ENCODE assay signal across 1 cellular context in the genomic region with DNA sequence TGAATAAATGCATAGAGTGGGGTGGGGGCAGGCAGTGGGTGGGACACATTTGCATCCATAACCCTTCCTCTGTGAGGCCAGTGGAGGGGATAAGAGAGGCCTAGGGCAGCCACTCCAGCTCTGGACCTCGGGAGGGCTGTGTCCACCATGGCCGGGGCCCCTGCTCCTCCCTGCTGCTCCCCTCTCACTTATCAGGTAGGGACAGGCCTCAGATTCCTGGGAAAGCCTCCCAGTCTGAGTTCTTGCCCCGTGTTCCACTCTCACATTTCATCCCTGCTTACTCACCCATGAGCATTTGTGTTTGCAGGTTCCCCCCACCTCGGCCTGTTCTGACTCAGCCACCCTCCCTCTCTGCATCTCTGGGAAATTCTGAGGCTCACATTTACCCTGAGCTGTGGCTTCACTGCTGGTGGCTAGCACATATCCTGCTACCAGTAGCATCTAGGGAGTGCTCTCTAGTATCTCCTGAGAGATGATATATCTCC.
TF ChIP-seq lines count a peak whose summit lies in the region.

No MANE protein-coding gene starts in this region.

TF ChIP-seq in K562, 482 proteins besides CTCF, POLR2A, EP300 and RAD21 (continued from another document and continues in another):
- TF ChIP-seq TEAD4 (IDR thresholded peaks at IDR 0.05; ENCODE audit: low read length), result peak; percentile 40; the same call in 1 of the 2 replicates
- TF ChIP-seq TEAD4 (CRISPR knock-in tag; IDR thresholded peaks at IDR 0.05; ENCODE audit: borderline replicate concordance), result no peak
- TF ChIP-seq, protein P1, sequence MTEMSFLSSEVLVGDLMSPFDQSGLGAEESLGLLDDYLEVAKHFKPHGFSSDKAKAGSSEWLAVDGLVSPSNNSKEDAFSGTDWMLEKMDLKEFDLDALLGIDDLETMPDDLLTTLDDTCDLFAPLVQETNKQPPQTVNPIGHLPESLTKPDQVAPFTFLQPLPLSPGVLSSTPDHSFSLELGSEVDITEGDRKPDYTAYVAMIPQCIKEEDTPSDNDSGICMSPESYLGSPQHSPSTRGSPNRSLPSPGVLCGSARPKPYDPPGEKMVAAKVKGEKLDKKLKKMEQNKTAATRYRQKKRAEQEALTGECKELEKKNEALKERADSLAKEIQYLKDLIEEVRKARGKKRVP (CRISPR knock-in tag; IDR thresholded peaks at IDR 0.05), result peak; percentile 46; the same call in 1 of the 2 replicates
- TF ChIP-seq ARID4B (CRISPR knock-in tag; IDR thresholded peaks at IDR 0.05), result 0 out of 2 replicates have a peak, but pooled peaks have one; percentile 4
- TF ChIP-seq, protein P2, sequence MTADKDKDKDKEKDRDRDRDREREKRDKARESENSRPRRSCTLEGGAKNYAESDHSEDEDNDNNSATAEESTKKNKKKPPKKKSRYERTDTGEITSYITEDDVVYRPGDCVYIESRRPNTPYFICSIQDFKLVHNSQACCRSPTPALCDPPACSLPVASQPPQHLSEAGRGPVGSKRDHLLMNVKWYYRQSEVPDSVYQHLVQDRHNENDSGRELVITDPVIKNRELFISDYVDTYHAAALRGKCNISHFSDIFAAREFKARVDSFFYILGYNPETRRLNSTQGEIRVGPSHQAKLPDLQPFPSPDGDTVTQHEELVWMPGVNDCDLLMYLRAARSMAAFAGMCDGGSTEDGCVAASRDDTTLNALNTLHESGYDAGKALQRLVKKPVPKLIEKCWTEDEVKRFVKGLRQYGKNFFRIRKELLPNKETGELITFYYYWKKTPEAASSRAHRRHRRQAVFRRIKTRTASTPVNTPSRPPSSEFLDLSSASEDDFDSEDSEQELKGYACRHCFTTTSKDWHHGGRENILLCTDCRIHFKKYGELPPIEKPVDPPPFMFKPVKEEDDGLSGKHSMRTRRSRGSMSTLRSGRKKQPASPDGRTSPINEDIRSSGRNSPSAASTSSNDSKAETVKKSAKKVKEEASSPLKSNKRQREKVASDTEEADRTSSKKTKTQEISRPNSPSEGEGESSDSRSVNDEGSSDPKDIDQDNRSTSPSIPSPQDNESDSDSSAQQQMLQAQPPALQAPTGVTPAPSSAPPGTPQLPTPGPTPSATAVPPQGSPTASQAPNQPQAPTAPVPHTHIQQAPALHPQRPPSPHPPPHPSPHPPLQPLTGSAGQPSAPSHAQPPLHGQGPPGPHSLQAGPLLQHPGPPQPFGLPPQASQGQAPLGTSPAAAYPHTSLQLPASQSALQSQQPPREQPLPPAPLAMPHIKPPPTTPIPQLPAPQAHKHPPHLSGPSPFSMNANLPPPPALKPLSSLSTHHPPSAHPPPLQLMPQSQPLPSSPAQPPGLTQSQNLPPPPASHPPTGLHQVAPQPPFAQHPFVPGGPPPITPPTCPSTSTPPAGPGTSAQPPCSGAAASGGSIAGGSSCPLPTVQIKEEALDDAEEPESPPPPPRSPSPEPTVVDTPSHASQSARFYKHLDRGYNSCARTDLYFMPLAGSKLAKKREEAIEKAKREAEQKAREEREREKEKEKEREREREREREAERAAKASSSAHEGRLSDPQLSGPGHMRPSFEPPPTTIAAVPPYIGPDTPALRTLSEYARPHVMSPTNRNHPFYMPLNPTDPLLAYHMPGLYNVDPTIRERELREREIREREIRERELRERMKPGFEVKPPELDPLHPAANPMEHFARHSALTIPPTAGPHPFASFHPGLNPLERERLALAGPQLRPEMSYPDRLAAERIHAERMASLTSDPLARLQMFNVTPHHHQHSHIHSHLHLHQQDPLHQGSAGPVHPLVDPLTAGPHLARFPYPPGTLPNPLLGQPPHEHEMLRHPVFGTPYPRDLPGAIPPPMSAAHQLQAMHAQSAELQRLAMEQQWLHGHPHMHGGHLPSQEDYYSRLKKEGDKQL (CRISPR knock-in tag; IDR thresholded peaks at IDR 0.05; ENCODE audit: borderline replicate concordance), result 0 out of 2 replicates have a peak, but pooled peaks have one; percentile 18
- no peak for TF ChIP-seq SMC3 (conservative IDR thresholded peaks at IDR 0.05; ENCODE audit: insufficient read depth, low read depth, low read length)
- TF ChIP-seq, protein P3, sequence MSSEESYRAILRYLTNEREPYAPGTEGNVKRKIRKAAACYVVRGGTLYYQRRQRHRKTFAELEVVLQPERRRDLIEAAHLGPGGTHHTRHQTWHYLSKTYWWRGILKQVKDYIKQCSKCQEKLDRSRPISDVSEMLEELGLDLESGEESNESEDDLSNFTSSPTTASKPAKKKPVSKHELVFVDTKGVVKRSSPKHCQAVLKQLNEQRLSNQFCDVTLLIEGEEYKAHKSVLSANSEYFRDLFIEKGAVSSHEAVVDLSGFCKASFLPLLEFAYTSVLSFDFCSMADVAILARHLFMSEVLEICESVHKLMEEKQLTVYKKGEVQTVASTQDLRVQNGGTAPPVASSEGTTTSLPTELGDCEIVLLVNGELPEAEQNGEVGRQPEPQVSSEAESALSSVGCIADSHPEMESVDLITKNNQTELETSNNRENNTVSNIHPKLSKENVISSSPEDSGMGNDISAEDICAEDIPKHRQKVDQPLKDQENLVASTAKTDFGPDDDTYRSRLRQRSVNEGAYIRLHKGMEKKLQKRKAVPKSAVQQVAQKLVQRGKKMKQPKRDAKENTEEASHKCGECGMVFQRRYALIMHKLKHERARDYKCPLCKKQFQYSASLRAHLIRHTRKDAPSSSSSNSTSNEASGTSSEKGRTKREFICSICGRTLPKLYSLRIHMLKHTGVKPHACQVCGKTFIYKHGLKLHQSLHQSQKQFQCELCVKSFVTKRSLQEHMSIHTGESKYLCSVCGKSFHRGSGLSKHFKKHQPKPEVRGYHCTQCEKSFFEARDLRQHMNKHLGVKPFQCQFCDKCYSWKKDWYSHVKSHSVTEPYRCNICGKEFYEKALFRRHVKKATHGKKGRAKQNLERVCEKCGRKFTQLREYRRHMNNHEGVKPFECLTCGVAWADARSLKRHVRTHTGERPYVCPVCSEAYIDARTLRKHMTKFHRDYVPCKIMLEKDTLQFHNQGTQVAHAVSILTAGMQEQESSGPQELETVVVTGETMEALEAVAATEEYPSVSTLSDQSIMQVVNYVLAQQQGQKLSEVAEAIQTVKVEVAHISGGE (CRISPR knock-in tag; IDR thresholded peaks at IDR 0.05), result peak in 1 of 3 experiments; percentile 20; a peak in 1 of 6 replicates
- TF ChIP-seq ZBTB49 (CRISPR knock-in tag; IDR thresholded peaks at IDR 0.05; ENCODE audit: borderline replicate concordance), result peak; percentile 94
- 0 out of 4 replicates have a peak, but pooled peaks of 1 of the 2 experiments have one; percentile 0 for TF ChIP-seq KDM4B (IDR thresholded peaks at IDR 0.05; ENCODE audit: borderline replicate concordance in 2 of 2, low read depth in 1 of 2)
- TF ChIP-seq MTA2 (IDR thresholded peaks at IDR 0.05; ENCODE audit: low read depth), result no peak
- TF ChIP-seq MLX (CRISPR knock-in tag; conservative IDR thresholded peaks at IDR 0.05), result peak in 1 of 2 experiments; percentile 85; a peak in 1 of 4 replicates
- no peak for TF ChIP-seq NUFIP1 (IDR thresholded peaks at IDR 0.05; ENCODE audit: partially characterized antibody)
- no peak for TF ChIP-seq ZSCAN32 (CRISPR knock-in tag; IDR thresholded peaks at IDR 0.05)
- TF ChIP-seq NR2C2 (CRISPR knock-in tag; IDR thresholded peaks at IDR 0.05), result peak; percentile 79
- no peak for TF ChIP-seq NR2C2 (tag; IDR thresholded peaks at IDR 0.05)
- peak; percentile 4; the same call in 1 of the 2 replicates for TF ChIP-seq USF1 (CRISPR knock-in tag; IDR thresholded peaks at IDR 0.05)
- 0 out of 2 replicates have a peak, but pooled peaks have one; percentile 63 for TF ChIP-seq DMBX1 (CRISPR knock-in tag; IDR thresholded peaks at IDR 0.05; ENCODE audit: borderline replicate concordance)
- TF ChIP-seq XRCC5 (IDR thresholded peaks at IDR 0.05; ENCODE audit: low read depth, low read length), result 0 out of 2 replicates have a peak, but pooled peaks have one; percentile 19
- 0 out of 2 replicates have a peak, but pooled peaks have one; percentile 4 for TF ChIP-seq ETV1 (tag; conservative IDR thresholded peaks at IDR 0.05; ENCODE audit: low read depth)
- TF ChIP-seq MAX (CRISPR knock-in tag; IDR thresholded peaks at IDR 0.05), result no peak; the same call in 1 of the 2 replicates
- TF ChIP-seq TEAD1 (CRISPR knock-in tag; IDR thresholded peaks at IDR 0.05), result peak; percentile 35 to 57; a peak in 2 of 4 replicates
- TF ChIP-seq SRF (CRISPR knock-in tag; IDR thresholded peaks at IDR 0.05), result peak in 1 of 2 experiments; percentile 82; a peak in 1 of 4 replicates
- TF ChIP-seq ZNF282 (CRISPR knock-in tag; IDR thresholded peaks at IDR 0.05), result no peak
- TF ChIP-seq HIVEP1 (CRISPR knock-in tag; IDR thresholded peaks at IDR 0.05), result 0 out of 2 replicates have a peak, but pooled peaks have one; percentile 7
- TF ChIP-seq ZNF146 (CRISPR knock-in tag; IDR thresholded peaks at IDR 0.05; ENCODE audit: unreplicated experiment), result peak; percentile 5
- TF ChIP-seq TCF7 (IDR thresholded peaks at IDR 0.05; ENCODE audit: borderline replicate concordance), result 0 out of 2 replicates have a peak, but pooled peaks have one; percentile 42
- no peak for TF ChIP-seq ZNF175 (CRISPR knock-in tag; IDR thresholded peaks at IDR 0.05; ENCODE audit: low read depth)
- TF ChIP-seq FOXP4 (CRISPR knock-in tag; IDR thresholded peaks at IDR 0.05; ENCODE audit: borderline replicate concordance), result peak; percentile 75; the same call in 1 of the 2 replicates
